In the genomic region with DNA sequence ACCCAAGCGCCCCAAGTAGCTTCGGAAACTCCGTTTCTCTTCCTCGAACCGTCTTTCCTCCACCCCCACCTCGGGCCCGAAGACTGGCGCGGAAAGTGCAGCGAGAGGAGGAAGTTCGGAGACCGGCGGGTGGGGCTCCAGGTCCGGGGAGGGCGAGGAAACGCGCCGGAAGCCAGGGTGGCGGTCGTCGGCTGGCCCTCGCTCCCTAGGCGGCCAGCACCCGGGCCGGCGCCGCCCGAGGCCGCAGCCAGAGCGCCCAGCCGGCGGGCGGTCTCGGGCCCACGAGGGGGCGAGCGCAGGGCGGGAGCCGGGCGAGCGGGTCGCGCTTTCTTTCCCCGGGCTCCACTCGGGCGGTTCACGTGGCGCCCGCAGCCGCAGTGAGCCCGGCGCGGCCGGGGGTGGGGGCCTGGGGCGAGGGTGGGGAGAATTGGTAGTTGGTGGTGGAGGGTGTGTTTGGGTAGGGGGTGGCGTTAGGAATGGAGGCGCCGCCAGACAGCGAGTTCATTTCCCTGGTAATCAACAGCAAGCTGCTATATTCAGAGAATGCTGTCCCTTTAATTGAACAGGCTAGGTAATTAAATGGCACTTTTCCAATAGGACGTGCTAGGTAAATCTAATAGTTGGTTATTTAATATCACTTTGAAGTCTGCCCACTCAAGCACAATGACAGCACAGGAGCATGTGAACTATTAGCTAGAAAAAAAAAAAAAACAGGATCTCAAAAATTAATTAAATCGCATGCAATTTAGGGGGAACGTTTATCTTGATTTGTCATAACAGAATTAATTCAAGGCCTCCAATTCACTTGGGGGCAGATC, we compare ENCODE assay signal across 1 cellular context.
TF ChIP-seq lines count a peak whose summit lies in the region.

No MANE protein-coding gene starts in this region.

TF ChIP-seq in K562, 482 proteins besides CTCF, POLR2A, EP300 and RAD21 (continued from another document and continues in another):
- TF ChIP-seq, protein P1, sequence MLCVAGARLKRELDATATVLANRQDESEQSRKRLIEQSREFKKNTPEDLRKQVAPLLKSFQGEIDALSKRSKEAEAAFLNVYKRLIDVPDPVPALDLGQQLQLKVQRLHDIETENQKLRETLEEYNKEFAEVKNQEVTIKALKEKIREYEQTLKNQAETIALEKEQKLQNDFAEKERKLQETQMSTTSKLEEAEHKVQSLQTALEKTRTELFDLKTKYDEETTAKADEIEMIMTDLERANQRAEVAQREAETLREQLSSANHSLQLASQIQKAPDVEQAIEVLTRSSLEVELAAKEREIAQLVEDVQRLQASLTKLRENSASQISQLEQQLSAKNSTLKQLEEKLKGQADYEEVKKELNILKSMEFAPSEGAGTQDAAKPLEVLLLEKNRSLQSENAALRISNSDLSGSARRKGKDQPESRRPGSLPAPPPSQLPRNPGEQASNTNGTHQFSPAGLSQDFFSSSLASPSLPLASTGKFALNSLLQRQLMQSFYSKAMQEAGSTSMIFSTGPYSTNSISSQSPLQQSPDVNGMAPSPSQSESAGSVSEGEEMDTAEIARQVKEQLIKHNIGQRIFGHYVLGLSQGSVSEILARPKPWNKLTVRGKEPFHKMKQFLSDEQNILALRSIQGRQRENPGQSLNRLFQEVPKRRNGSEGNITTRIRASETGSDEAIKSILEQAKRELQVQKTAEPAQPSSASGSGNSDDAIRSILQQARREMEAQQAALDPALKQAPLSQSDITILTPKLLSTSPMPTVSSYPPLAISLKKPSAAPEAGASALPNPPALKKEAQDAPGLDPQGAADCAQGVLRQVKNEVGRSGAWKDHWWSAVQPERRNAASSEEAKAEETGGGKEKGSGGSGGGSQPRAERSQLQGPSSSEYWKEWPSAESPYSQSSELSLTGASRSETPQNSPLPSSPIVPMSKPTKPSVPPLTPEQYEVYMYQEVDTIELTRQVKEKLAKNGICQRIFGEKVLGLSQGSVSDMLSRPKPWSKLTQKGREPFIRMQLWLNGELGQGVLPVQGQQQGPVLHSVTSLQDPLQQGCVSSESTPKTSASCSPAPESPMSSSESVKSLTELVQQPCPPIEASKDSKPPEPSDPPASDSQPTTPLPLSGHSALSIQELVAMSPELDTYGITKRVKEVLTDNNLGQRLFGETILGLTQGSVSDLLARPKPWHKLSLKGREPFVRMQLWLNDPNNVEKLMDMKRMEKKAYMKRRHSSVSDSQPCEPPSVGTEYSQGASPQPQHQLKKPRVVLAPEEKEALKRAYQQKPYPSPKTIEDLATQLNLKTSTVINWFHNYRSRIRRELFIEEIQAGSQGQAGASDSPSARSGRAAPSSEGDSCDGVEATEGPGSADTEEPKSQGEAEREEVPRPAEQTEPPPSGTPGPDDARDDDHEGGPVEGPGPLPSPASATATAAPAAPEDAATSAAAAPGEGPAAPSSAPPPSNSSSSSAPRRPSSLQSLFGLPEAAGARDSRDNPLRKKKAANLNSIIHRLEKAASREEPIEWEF (CRISPR knock-in tag; IDR thresholded peaks at IDR 0.05), result no peak
- TF ChIP-seq IFI16 (CRISPR knock-in tag; IDR thresholded peaks at IDR 0.05) (no peak), ZNF717 (CRISPR knock-in tag; IDR thresholded peaks at IDR 0.05) (no peak), PRPF4 (IDR thresholded peaks at IDR 0.05; ENCODE audit: insufficient read depth, low read depth, low read length, poor library complexity, severe bottlenecking) (no peak), TBL1XR1 (IDR thresholded peaks at IDR 0.05; ENCODE audit: low read length in 2 of 2) (no peak), SIN3A (IDR thresholded peaks at IDR 0.05; ENCODE audit: borderline replicate concordance in 2 of 2, control insufficient read depth in 1 of 2, low read depth in 2 of 2, low read length in 2 of 2) (peak in 1 of 2 experiments; percentile 69; a peak in 1 of 4 replicates), YY1 (IDR thresholded peaks at IDR 0.05; ENCODE audit: borderline replicate concordance in 1 of 3, control insufficient read depth in 1 of 3, extremely low read depth in 1 of 3, insufficient read depth in 3 of 3, insufficient read length in 1 of 3, insufficient replicate concordance in 2 of 3, low read depth in 1 of 3, low read length in 2 of 3) (peak in 2 of 3 experiments; percentile 35 to 55), PTRF (tag; IDR thresholded peaks at IDR 0.05) (no peak), ZFP30 (CRISPR knock-in tag; IDR thresholded peaks at IDR 0.05; ENCODE audit: borderline replicate concordance) (no peak), ZBED1 (IDR thresholded peaks at IDR 0.05) (no peak), PCBP2 (IDR thresholded peaks at IDR 0.05; ENCODE audit: low read depth, low read length, poor library complexity, severe bottlenecking) (no peak), ZNF589 (CRISPR knock-in tag; IDR thresholded peaks at IDR 0.05; ENCODE audit: low read depth) (no peak), MIER1 (IDR thresholded peaks at IDR 0.05; ENCODE audit: low read depth) (no peak), CXXC5 (CRISPR knock-in tag; IDR thresholded peaks at IDR 0.05) (peak; percentile 72), RBBP5 (IDR thresholded peaks at IDR 0.05; ENCODE audit: borderline replicate concordance, insufficient read depth, low read length, poor library complexity, severe bottlenecking) (peak; percentile 39), CEBPB (tag; IDR thresholded peaks at IDR 0.05) (no peak), SUPT5H (IDR thresholded peaks at IDR 0.05) (peak; percentile 43; the same call in 1 of the 2 replicates), RBFOX2 (IDR thresholded peaks at IDR 0.05; ENCODE audit: low read depth, low read length) (peak; percentile 82), ADNP (tag; IDR thresholded peaks at IDR 0.05) (no peak), SREBF2 (CRISPR knock-in tag; IDR thresholded peaks at IDR 0.05) (no peak), IRF2 (CRISPR knock-in tag; IDR thresholded peaks at IDR 0.05) (no peak), NFIC (IDR thresholded peaks at IDR 0.05) (peak; percentile 28; the same call in 1 of the 2 replicates), ZNF445 (CRISPR knock-in tag; IDR thresholded peaks at IDR 0.05; ENCODE audit: low read depth) (no peak), ZZZ3 (IDR thresholded peaks at IDR 0.05) (no peak), ZBTB8A (IDR thresholded peaks at IDR 0.05; ENCODE audit: partially characterized antibody) (no peak), NEUROD1 (IDR thresholded peaks at IDR 0.05; ENCODE audit: borderline replicate concordance, low read depth, low read length, partially characterized antibody) (peak; percentile 8), SAFB (IDR thresholded peaks at IDR 0.05; ENCODE audit: borderline replicate concordance, low read depth, low read length) (no peak), ZNF507 (tag; conservative IDR thresholded peaks at IDR 0.05) (no peak)
- TF ChIP-seq, protein P2, sequence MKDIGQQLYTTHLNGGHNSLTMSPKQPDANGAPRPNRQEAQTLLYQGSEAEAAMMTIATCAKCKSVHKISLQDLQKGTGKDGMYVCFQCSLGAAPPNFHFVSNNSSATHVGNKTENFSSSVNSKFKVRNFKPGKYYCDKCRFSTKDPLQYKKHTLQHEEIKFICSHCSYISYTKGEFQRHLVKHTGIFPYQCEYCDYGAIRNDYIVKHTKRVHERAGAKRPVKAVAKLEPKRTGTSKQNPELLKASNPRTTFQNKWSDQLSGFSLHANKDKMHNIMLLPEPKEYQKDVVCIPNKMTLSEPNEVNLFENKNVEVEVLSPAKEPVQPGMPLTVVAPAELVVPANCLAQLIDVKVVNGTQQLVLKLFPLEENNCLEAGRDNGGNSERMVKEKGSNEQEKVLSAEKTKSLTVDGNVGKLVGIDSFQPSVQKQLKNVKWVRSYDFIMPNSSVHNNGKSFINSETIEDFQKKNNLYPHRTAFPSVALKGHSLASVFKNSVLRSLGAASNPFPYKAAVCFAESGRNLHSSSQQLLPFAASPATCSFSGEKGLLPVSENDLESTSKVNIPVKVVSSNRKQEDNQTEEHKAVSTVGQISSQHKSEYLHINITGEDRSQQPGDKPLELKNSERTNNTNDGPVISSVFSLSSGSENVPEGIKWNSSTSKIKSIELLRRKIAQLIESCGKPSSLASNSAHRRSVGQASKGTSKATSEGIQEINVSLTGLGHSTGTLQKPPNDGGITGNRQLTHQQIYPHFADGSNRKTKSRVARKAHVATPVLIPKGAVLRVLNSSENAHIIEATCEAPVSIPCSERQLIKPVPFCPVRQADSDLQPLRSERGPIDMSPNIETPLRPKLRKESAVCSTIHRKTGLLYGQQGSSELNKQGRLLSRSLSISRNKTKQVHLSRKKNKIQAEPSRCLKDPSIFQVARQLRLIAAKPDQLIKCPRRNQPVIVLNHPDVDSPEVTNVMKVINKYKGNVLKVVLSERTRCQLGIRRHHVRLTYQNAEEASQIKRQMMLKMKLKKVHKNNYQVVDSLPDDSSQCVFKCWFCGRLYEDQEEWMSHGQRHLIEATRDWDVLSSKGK (CRISPR knock-in tag; IDR thresholded peaks at IDR 0.05), result no peak
- TF ChIP-seq, protein P3, sequence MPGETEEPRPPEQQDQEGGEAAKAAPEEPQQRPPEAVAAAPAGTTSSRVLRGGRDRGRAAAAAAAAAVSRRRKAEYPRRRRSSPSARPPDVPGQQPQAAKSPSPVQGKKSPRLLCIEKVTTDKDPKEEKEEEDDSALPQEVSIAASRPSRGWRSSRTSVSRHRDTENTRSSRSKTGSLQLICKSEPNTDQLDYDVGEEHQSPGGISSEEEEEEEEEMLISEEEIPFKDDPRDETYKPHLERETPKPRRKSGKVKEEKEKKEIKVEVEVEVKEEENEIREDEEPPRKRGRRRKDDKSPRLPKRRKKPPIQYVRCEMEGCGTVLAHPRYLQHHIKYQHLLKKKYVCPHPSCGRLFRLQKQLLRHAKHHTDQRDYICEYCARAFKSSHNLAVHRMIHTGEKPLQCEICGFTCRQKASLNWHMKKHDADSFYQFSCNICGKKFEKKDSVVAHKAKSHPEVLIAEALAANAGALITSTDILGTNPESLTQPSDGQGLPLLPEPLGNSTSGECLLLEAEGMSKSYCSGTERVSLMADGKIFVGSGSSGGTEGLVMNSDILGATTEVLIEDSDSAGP (CRISPR knock-in tag; IDR thresholded peaks at IDR 0.05), result peak; percentile 60; the same call in 1 of the 2 replicates
- TF ChIP-seq, protein P4, sequence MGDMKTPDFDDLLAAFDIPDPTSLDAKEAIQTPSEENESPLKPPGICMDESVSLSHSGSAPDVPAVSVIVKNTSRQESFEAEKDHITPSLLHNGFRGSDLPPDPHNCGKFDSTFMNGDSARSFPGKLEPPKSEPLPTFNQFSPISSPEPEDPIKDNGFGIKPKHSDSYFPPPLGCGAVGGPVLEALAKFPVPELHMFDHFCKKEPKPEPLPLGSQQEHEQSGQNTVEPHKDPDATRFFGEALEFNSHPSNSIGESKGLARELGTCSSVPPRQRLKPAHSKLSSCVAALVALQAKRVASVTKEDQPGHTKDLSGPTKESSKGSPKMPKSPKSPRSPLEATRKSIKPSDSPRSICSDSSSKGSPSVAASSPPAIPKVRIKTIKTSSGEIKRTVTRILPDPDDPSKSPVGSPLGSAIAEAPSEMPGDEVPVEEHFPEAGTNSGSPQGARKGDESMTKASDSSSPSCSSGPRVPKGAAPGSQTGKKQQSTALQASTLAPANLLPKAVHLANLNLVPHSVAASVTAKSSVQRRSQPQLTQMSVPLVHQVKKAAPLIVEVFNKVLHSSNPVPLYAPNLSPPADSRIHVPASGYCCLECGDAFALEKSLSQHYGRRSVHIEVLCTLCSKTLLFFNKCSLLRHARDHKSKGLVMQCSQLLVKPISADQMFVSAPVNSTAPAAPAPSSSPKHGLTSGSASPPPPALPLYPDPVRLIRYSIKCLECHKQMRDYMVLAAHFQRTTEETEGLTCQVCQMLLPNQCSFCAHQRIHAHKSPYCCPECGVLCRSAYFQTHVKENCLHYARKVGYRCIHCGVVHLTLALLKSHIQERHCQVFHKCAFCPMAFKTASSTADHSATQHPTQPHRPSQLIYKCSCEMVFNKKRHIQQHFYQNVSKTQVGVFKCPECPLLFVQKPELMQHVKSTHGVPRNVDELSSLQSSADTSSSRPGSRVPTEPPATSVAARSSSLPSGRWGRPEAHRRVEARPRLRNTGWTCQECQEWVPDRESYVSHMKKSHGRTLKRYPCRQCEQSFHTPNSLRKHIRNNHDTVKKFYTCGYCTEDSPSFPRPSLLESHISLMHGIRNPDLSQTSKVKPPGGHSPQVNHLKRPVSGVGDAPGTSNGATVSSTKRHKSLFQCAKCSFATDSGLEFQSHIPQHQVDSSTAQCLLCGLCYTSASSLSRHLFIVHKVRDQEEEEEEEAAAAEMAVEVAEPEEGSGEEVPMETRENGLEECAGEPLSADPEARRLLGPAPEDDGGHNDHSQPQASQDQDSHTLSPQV (IDR thresholded peaks at IDR 0.05), result 0 out of 2 replicates have a peak, but pooled peaks have one; percentile 21
- TF ChIP-seq, protein P5, sequence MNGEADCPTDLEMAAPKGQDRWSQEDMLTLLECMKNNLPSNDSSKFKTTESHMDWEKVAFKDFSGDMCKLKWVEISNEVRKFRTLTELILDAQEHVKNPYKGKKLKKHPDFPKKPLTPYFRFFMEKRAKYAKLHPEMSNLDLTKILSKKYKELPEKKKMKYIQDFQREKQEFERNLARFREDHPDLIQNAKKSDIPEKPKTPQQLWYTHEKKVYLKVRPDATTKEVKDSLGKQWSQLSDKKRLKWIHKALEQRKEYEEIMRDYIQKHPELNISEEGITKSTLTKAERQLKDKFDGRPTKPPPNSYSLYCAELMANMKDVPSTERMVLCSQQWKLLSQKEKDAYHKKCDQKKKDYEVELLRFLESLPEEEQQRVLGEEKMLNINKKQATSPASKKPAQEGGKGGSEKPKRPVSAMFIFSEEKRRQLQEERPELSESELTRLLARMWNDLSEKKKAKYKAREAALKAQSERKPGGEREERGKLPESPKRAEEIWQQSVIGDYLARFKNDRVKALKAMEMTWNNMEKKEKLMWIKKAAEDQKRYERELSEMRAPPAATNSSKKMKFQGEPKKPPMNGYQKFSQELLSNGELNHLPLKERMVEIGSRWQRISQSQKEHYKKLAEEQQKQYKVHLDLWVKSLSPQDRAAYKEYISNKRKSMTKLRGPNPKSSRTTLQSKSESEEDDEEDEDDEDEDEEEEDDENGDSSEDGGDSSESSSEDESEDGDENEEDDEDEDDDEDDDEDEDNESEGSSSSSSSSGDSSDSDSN (IDR thresholded peaks at IDR 0.05; ENCODE audit: borderline replicate concordance in 1 of 2, low read depth in 2 of 2, low read length in 2 of 2), result peak; percentile 86 to 90; a peak in 3 of 4 replicates
- TF ChIP-seq, protein P6, sequence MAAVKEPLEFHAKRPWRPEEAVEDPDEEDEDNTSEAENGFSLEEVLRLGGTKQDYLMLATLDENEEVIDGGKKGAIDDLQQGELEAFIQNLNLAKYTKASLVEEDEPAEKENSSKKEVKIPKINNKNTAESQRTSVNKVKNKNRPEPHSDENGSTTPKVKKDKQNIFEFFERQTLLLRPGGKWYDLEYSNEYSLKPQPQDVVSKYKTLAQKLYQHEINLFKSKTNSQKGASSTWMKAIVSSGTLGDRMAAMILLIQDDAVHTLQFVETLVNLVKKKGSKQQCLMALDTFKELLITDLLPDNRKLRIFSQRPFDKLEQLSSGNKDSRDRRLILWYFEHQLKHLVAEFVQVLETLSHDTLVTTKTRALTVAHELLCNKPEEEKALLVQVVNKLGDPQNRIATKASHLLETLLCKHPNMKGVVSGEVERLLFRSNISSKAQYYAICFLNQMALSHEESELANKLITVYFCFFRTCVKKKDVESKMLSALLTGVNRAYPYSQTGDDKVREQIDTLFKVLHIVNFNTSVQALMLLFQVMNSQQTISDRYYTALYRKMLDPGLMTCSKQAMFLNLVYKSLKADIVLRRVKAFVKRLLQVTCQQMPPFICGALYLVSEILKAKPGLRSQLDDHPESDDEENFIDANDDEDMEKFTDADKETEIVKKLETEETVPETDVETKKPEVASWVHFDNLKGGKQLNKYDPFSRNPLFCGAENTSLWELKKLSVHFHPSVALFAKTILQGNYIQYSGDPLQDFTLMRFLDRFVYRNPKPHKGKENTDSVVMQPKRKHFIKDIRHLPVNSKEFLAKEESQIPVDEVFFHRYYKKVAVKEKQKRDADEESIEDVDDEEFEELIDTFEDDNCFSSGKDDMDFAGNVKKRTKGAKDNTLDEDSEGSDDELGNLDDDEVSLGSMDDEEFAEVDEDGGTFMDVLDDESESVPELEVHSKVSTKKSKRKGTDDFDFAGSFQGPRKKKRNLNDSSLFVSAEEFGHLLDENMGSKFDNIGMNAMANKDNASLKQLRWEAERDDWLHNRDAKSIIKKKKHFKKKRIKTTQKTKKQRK (IDR thresholded peaks at IDR 0.05; ENCODE audit: borderline replicate concordance, low read depth, low read length), result no peak
